12 cellular contexts compared by ENCODE assay signal in the genomic region with DNA sequence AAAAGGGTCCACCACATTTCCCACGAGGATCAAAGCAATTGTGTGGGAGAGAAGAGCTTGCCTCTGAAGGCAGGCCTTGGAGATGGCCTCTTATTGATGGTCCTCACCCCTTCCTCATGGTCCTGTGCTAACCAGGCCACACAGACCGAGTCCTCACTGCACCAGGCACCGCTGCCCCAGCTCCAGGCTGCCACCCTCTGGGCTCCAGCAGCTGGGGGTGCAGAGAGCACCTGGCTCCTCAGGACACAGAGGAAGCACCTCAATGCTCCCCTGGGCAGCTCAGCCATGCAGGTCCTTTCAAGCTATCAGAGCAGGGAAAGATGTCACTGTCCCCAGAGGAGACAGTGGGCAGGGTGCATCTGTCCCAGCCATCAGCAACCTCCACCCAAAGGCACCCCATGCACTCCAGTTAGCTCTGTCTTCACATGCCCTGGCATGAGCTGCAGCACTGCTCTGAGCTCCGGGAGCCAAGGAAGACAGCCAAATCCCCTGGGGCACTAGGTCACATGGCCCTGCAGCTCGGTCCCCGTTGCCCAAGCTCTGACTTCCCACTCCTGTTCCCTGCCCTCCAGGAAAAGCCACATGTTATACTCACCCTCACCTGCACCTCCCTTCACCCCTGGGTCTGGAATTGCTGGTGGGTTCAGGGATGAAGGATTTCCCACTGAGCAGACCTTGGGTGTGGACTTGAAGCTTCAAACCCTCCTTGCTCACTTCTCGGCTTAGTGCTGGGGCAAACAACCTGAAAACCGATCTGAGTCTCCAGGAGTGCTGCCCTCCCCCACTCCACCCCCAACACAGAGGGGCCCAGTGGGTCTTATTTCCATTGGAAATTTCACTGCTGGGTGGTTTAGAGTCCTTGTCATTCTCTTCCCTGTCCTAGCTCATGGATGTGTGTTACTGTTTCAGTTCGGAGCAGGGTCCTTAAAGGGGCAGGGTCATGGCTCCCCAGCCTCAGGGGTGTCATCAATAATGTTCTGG. TPM values are rescaled to one million over a fixed set of nuclear protein-coding genes. Genes with fewer than 3 reads are reported as not detected.
A peak's percentile ranks its signal among the peaks of the same experiment; 100 is the strongest.
DNase-seq lines count a peak whose midpoint lies in the region; ATAC-seq and TF ChIP-seq lines count a peak whose summit lies in the region.
"Had no signal": no experiment of that assay in that cellular context is flagged by ENCODE, and none has a peak within 500 bp of the region (broad histone marks: within the 10 kb centered on the region; RNA-seq: fewer than 3 reads in every experiment).

No MANE protein-coding gene starts in this region.

- H2BK12ac ChIP-seq in neuronal stem cell (ENCODE audit: low read length) = no peak overlapping the region

- H3K4me1 ChIP-seq in neuronal stem cell (ENCODE audit: control insufficient read depth in 2 of 2, insufficient read depth in 1 of 2, low read depth in 1 of 2, low read length in 2 of 2) = peaks cover 0 to 42% of the 10 kb centered on the region in 2 donors

- H3K27ac ChIP-seq in neuronal stem cell (replicated peaks; ENCODE audit: low read length) = no peak overlapping the region
- H3K27ac ChIP-seq: gastroesophageal sphincter had no signal

- no peak overlapping the region for H2BK5ac ChIP-seq in neuronal stem cell (ENCODE audit: low read length)

- H2BK15ac ChIP-seq in neuronal stem cell (ENCODE audit: low read length) = peak overlapping the region; percentile 46

- H3K4me2 ChIP-seq in neuronal stem cell (ENCODE audit: insufficient read depth, low read length, poor library complexity, severe bottlenecking) = no peak overlapping the region

- H3K4ac ChIP-seq in neuronal stem cell (ENCODE audit: low read length) = no peak overlapping the region

- ATAC-seq in omental fat pad (ENCODE audit: low FRiP score) = no peak
- ATAC-seq: activated T-cell treated with anti-CD3 and anti-CD28 coated beads, Interleukin-2, amount 50 U/mL, for 4 hours; gastroesophageal sphincter had no signal

- peaks cover 2% of the 10 kb centered on the region for H3K79me1 ChIP-seq in neuronal stem cell (ENCODE audit: low read depth, low read length)

- DNase-seq in ELR (ENCODE audit: low read depth) (peak; percentile 14), M059J (ENCODE audit: low read depth) (peak; percentile 69), epithelial cell of esophagus (ENCODE audit: low read depth) (peak; percentile 87), neuronal stem cell (ENCODE audit: low spot score) (no peak), NCI-H1694 (lab: John Stamatoyannopoulos, UW) (no peak), omental fat pad (ENCODE audit: low spot score) (no peak), activated gamma-delta T cell (lab: John Stamatoyannopoulos, UW) (no peak)
- DNase-seq: activated T-cell treated with anti-CD3 and anti-CD28 coated beads, Interleukin-2, amount 50 U/mL, for 4 hours; central memory CD4-positive, alpha-beta T cell had no signal

- H3K27me3 ChIP-seq in neuronal stem cell (ENCODE audit: control insufficient read depth in 3 of 3, insufficient read depth in 3 of 3, low read depth in 1 of 3, low read length in 3 of 3) = peaks cover 0 to 6% (median 0%) of the 10 kb centered on the region in 3 experiments
- H3K27me3 ChIP-seq: gastroesophageal sphincter had no signal

- no peak overlapping the region for H3K9ac ChIP-seq in neuronal stem cell (ENCODE audit: low read depth, low read length, poor library complexity)

- no peaks in the 10 kb centered on the region for H3K36me3 ChIP-seq in neuronal stem cell (replicated peaks in 1 of 2; ENCODE audit: control insufficient read depth in 2 of 2, insufficient read depth in 2 of 2, low read length in 2 of 2)
- H3K36me3 ChIP-seq: gastroesophageal sphincter had no signal

- no peak overlapping the region for H3K23ac ChIP-seq in neuronal stem cell (ENCODE audit: low read depth, low read length, poor library complexity)

- no peak overlapping the region for H2AFZ ChIP-seq in neuronal stem cell (ENCODE audit: low read length)

- no peak overlapping the region for H3K4me3 ChIP-seq in epithelial cell of esophagus (ENCODE audit: low read length)
- no peak overlapping the region for H3K4me3 ChIP-seq in neuronal stem cell (ENCODE audit: low read length in 2 of 2)
- H3K4me3 ChIP-seq: gastroesophageal sphincter had no signal

- H4K8ac ChIP-seq in neuronal stem cell (ENCODE audit: low read depth, low read length) = no peak overlapping the region

- H3K18ac ChIP-seq in neuronal stem cell (ENCODE audit: low read length) = peak overlapping the region; percentile 68

- H2BK120ac ChIP-seq in neuronal stem cell (ENCODE audit: low read depth, low read length) = no peak overlapping the region

- TF ChIP-seq CTCF in epithelial cell of esophagus (IDR thresholded peaks at IDR 0.05; ENCODE audit: insufficient read depth, low read depth, low read length, missing control alignments) (no peak), omental fat pad (IDR thresholded peaks at IDR 0.05) (no peak)

- H2AK5ac ChIP-seq in neuronal stem cell (ENCODE audit: low read depth, low read length) = peak overlapping the region; percentile 12

- no CpG with 5 or more reads among the region's 9 CpGs for WGBS in neuronal stem cell (ENCODE audit: extremely low coverage in 2 of 2, insufficient read length in 2 of 2, insufficient replicate concordance in 1 of 2), 2 donors

- no peak overlapping the region for H4K91ac ChIP-seq in neuronal stem cell (ENCODE audit: low read depth, low read length, poor library complexity)

- no peak overlapping the region for H3K14ac ChIP-seq in neuronal stem cell (ENCODE audit: low read length)

- H3K9me3 ChIP-seq in neuronal stem cell (replicated peaks in 1 of 2; ENCODE audit: control insufficient read depth in 2 of 2, insufficient read depth in 1 of 2, low read depth in 1 of 2, low read length in 2 of 2) = no peaks in the 10 kb centered on the region
- H3K9me3 ChIP-seq: gastroesophageal sphincter had no signal

RNA-seq across cellular contexts. Expression of a gene that starts 32.6 kb away (rescaled TPM):
- total RNA-seq in M059J (2014; rRNA removed; shearing (Covaris generic)) = 2.5 and 3.6 TPM in 2 replicates
- polyA plus RNA-seq in neuronal stem cell (2013, experiment 1 of 2) = 0.78 TPM
- polyA plus RNA-seq in neuronal stem cell (2013, experiment 2 of 2) = 0.60 TPM
- total RNA-seq in omental fat pad = 10 to 100 TPM in 1 of 4 donors, 1 to 10 TPM in 3; 3.7 to 30.6 (median 6.7) TPM

RNA-seq across cellular contexts. Expression of a gene that starts 40.4 kb away (rescaled TPM):
- total RNA-seq in M059J (2014; rRNA removed; shearing (Covaris generic)) = 0.22 TPM in 1 of 2 replicates, not detected in the other
- polyA plus RNA-seq in neuronal stem cell (2013, experiment 1 of 2) = 0.26 TPM
- polyA plus RNA-seq in neuronal stem cell (2013, experiment 2 of 2) = 0.30 TPM
- total RNA-seq in omental fat pad = under 1 TPM in 1 of 4 donors, not detected in 3; 0.79 TPM
- total RNA-seq: T-helper 1 cell treated with Interleukin-12 subunit alpha and Interleukin-12 subunit beta and Interleukin-4 antibody, amounts not matched to agents 30 ng/mL and 1 ng/mL, for 36 hours had no signal

RNA-seq across cellular contexts. Expression of a gene that starts 48.5 kb away (rescaled TPM):
- total RNA-seq in M059J (2014; rRNA removed; shearing (Covaris generic)) = not detected in 2 replicates
- not detected for polyA plus RNA-seq in neuronal stem cell (2013, experiment 1 of 2)
- polyA plus RNA-seq in neuronal stem cell (2013, experiment 2 of 2) = not detected
- not detected for total RNA-seq in omental fat pad
- total RNA-seq: activated T-cell treated with anti-CD3 and anti-CD28 coated beads, Interleukin-2, amount 50 U/mL, for 4 hours; gastroesophageal sphincter; mononuclear cell; T-helper 1 cell treated with Interleukin-12 subunit alpha and Interleukin-12 subunit beta and Interleukin-4 antibody, amounts not matched to agents 30 ng/mL and 1 ng/mL, for 36 hours had no signal

RNA-seq across cellular contexts. Expression of a gene that starts 56.8 kb away (rescaled TPM):
- not detected in 2 replicates for total RNA-seq in M059J (2014; rRNA removed; shearing (Covaris generic))
- 0.64 TPM for polyA plus RNA-seq in neuronal stem cell (2013, experiment 1 of 2)
- polyA plus RNA-seq in neuronal stem cell (2013, experiment 2 of 2) = 0.57 TPM
- total RNA-seq in omental fat pad = under 1 TPM in 1 of 4 donors, not detected in 3; 0.32 TPM
- total RNA-seq: activated T-cell treated with anti-CD3 and anti-CD28 coated beads, Interleukin-2, amount 50 U/mL, for 4 hours; mononuclear cell; T-helper 1 cell treated with Interleukin-12 subunit alpha and Interleukin-12 subunit beta and Interleukin-4 antibody, amounts not matched to agents 30 ng/mL and 1 ng/mL, for 36 hours had no signal

Comparison
In these comparisons a context has a peak if more than half of its experiments do, and no peak if none do; other contexts are left out.
1. DNase-seq: peak in ELR (single experiment), M059J (single experiment) and epithelial cell of esophagus (single experiment); none in neuronal stem cell (single experiment), NCI-H1694 (single experiment), omental fat pad (single experiment) and activated gamma-delta T cell (single experiment).